ENCODE assay signal across 32 cellular contexts in the genomic region with DNA sequence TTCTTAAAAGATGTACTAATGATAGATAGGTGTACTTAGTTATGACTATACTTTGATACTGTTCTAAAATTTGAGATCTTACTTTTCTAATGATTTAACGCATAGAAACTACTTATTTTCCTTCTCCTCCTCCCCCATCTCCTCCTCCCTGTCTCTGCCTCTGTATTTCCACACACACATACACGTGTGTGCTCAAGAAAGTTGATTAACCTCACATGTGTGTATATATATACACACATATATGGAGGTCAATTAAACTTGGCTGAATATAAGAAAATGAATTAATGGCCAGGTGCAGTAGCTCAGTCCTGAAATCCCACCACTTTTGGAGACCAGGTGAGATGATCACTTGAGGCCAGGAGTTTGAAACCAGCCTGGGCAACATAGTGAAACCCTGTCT.
"Had no signal": no experiment of that assay in that cellular context is flagged by ENCODE, and none has a peak within 500 bp of the region (broad histone marks: within the 10 kb centered on the region; RNA-seq: fewer than 3 reads in every experiment).

No MANE protein-coding gene starts in this region.

- DNase-seq: activated B cell treated with CpG ODN at 0.5 μM for 24 hours; activated CD4-positive, alpha-beta memory T cell treated with anti-CD3 and anti-CD28 coated beads for 36 hours; activated CD4-positive, alpha-beta memory T cell treated with anti-CD3 and anti-CD28 coated beads, Interleukin-2, amount 10 ng/mL, durations not matched to agents 7 days and 5 days; activated CD4-positive, alpha-beta T cell treated with anti-CD3 and anti-CD28 coated beads for 1 hour; activated CD4-positive, alpha-beta T cell treated with anti-CD3 and anti-CD28 coated beads for 36 hours; activated CD4-positive, alpha-beta T cell treated with anti-CD3 and anti-CD28 coated beads for 4 hours; activated CD4-positive, alpha-beta T cell treated with anti-CD3 and anti-CD28 coated beads for 48 hours; activated CD4-positive, alpha-beta T cell treated with anti-CD3 and anti-CD28 coated beads, Interleukin-2, amount 10 ng/mL, durations not matched to agents 24 days and 14 days; activated CD4-positive, alpha-beta T cell treated with anti-CD3 and anti-CD28 coated beads, Interleukin-2, amount 10 ng/mL, durations not matched to agents 7 days and 5 days; activated CD4-positive, alpha-beta T cell treated with anti-CD3 and anti-CD28 coated beads, Interleukin-2, amount 50 U/mL, for 1 hour; activated CD4-positive, alpha-beta T cell treated with anti-CD3 and anti-CD28 coated beads, Interleukin-2, amount 50 U/mL, for 4 hours; activated CD4-positive, alpha-beta T cell treated with anti-CD3 and anti-CD28 coated beads, Interleukin-2, amount 50 U/mL, for 48 hours; activated CD4-positive, CD25-positive, alpha-beta regulatory T cell; activated CD4-positive, CD25-positive, alpha-beta regulatory T cell treated with anti-CD3 and anti-CD28 coated beads, Interleukin-2, amount 50 U/mL, for 72 hours; activated CD8-positive, alpha-beta memory T cell treated with anti-CD3 and anti-CD28 coated beads for 24 hours; activated CD8-positive, alpha-beta memory T cell treated with anti-CD3 and anti-CD28 coated beads, Interleukin-2, amount 10 ng/mL, durations not matched to agents 7 days and 5 days; activated CD8-positive, alpha-beta memory T cell treated with anti-CD3 and anti-CD28 coated beads, Interleukin-2, amount 50 U/mL, for 4 hours; activated CD8-positive, alpha-beta memory T cell treated with anti-CD3 and anti-CD28 coated beads, Interleukin-2, amount 50 U/mL, for 48 hours; activated CD8-positive, alpha-beta T cell treated with anti-CD3 and anti-CD28 coated beads for 36 hours; activated CD8-positive, alpha-beta T cell treated with anti-CD3 and anti-CD28 coated beads, Interleukin-2, amount 10 ng/mL, durations not matched to agents 7 days and 5 days; activated T-cell treated with anti-CD3 and anti-CD28 coated beads for 4 hours; T-cell; T-helper 1 cell; T-helper 17 cell; T-helper 2 cell; T-helper 9 cell; T1000; WERI-Rb-1 had no signal

- ATAC-seq: activated CD4-positive, alpha-beta T cell treated with anti-CD3 and anti-CD28 coated beads for 36 hours; activated CD4-positive, CD25-positive, alpha-beta regulatory T cell treated with anti-CD3 and anti-CD28 coated beads, Interleukin-2, amount 50 U/mL, for 24 hours; activated CD8-positive, alpha-beta memory T cell treated with anti-CD3 and anti-CD28 coated beads, Interleukin-2, amount 10 ng/mL, durations not matched to agents 7 days and 5 days; activated CD8-positive, alpha-beta T cell treated with anti-CD3 and anti-CD28 coated beads for 36 hours; activated CD8-positive, alpha-beta T cell treated with anti-CD3 and anti-CD28 coated beads, Interleukin-2, amount 10 ng/mL, durations not matched to agents 7 days and 5 days; T-cell; T-helper 17 cell; WTC11 had no signal

- H3K36me3 ChIP-seq: WERI-Rb-1 had no signal

- H3K27ac ChIP-seq: VCaP, WERI-Rb-1 had no signal

- FAIRE-seq: TTC549 had no signal
